17 cellular contexts compared by ENCODE assay signal in genomic region chr10:78706986-78707500, GRCh38.
"Had no signal": no experiment of that assay in that cellular context is flagged by ENCODE, and none has a peak within 500 bp of the region (broad histone marks: within the 10 kb centered on the region; RNA-seq: fewer than 3 reads in every experiment).

No MANE protein-coding gene starts in this region.

- H3K4me3 ChIP-seq: dorsolateral prefrontal cortex, esophagus muscularis mucosa, gastrocnemius medialis, left ventricle myocardium inferior, testis, vagina had no signal

- DNase-seq: activated CD4-positive, CD25-positive, alpha-beta regulatory T cell treated with anti-CD3 and anti-CD28 coated beads, Interleukin-2, amount 50 U/mL, for 72 hours; activated effector memory CD4-positive, alpha-beta T cell treated with Interleukin-2 at 50 U/mL for 16 hours; activated naive CD4-positive, alpha-beta T cell treated with anti-CD3 and anti-CD28 coated beads for 36 hours; activated T-cell treated with anti-CD3 and anti-CD28 coated beads, Interleukin-2, amount 50 U/mL, for 72 hours; central memory CD4-positive, alpha-beta T cell; dorsolateral prefrontal cortex; effector memory CD8-positive, alpha-beta T cell; gastrocnemius medialis; hypothalamus; left ventricle myocardium inferior; naive thymus-derived CD8-positive, alpha-beta T cell; stimulated activated CD4-positive, alpha-beta T cell treated with anti-CD3 and anti-CD28 coated beads, Interleukin-1b, Interleukin-23, amount 100 ng/mL, for 48 hours; T-helper 1 cell; testis; WERI-Rb-1 had no signal
